20 cellular contexts compared by ENCODE assay signal in genomic region chr5:74027732-74028338, GRCh38.
"Had no signal": no experiment of that assay in that cellular context is flagged by ENCODE, and none has a peak within 500 bp of the region (broad histone marks: within the 10 kb centered on the region; RNA-seq: fewer than 3 reads in every experiment).

No MANE protein-coding gene starts in this region.

- H3K9me3 ChIP-seq: adrenal gland, colonic mucosa, esophagus squamous epithelium, gastrocnemius medialis, neutrophil, ovary, prostate gland, spleen, testis had no signal

- H3K4me1 ChIP-seq: colonic mucosa, esophagus squamous epithelium, gastrocnemius medialis, prostate gland, spleen, testis had no signal

- H3K27ac ChIP-seq: adrenal gland, colonic mucosa, dorsolateral prefrontal cortex, esophagus squamous epithelium, gastrocnemius medialis, neutrophil, ovary, prostate gland, spleen, testis had no signal

- H3K36me3 ChIP-seq: adrenal gland, colonic mucosa, esophagus squamous epithelium, gastrocnemius medialis, neutrophil, ovary, prostate gland, spleen had no signal

- H3K27me3 ChIP-seq: adrenal gland, colonic mucosa, esophagus squamous epithelium, gastrocnemius medialis, neutrophil, ovary, testis had no signal

- DNase-seq: activated CD4-positive, alpha-beta T cell treated with anti-CD3 and anti-CD28 coated beads for 1 hour; activated CD4-positive, alpha-beta T cell treated with anti-CD3 and anti-CD28 coated beads, Interleukin-2, amount 50 U/mL, for 1 hour; activated CD8-positive, alpha-beta memory T cell treated with anti-CD3 and anti-CD28 coated beads for 24 hours; activated CD8-positive, alpha-beta memory T cell treated with anti-CD3 and anti-CD28 coated beads, Interleukin-2, amount 50 U/mL, for 4 hours; activated naive CD4-positive, alpha-beta T cell; activated T-cell treated with anti-CD3 and anti-CD28 coated beads, Interleukin-2, amount 50 U/mL, for 24 hours; adrenal gland; colonic mucosa; dorsolateral prefrontal cortex; esophagus squamous epithelium; gastrocnemius medialis; hippocampal formation; left ventricle myocardium superior; ovary; spleen; stimulated activated CD4-positive, alpha-beta T cell treated with anti-CD3 and anti-CD28 coated beads, Interleukin-4, amount 100 ng/mL, for 1 hour; stimulated activated naive CD4-positive, alpha-beta T cell; testis had no signal

- H3K4me3 ChIP-seq: adrenal gland, colonic mucosa, dorsolateral prefrontal cortex, esophagus squamous epithelium, gastrocnemius medialis, ovary, prostate gland, spleen, testis had no signal

- ATAC-seq: gastrocnemius medialis, left ventricle myocardium superior had no signal
